In the genomic region with DNA sequence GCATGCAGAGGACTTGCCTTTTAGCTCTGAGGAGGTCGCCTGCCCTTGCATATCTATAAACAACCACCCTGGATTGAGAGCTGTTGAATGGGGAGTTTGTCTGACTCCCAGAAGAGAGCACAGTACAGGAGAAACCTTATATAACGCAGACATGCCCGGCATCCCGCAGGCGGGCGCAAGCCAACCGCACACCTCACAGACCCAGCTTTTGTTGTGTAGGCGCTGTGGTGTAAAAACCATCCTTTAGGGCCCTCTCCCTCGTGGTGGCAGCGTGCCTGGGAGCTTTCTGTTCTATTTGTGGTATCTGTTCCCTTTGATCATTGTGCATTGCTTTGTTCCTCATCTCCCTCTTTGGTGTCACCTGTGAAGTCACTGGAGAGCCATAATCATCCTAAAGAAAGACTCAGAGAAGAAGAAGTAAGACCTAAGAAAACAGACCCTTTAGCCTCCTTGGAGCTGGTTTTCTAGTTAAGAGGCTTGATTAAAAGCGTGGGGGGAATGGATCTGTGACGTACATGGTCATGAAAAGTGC, we compare ENCODE assay signal across 9 cellular contexts.
A peak's percentile ranks its signal among the peaks of the same experiment; 100 is the strongest.
DNase-seq lines count a peak whose midpoint lies in the region; ATAC-seq lines count a peak whose summit lies in the region.
"Had no signal": no experiment of that assay in that cellular context is flagged by ENCODE, and none has a peak within 500 bp of the region (broad histone marks: within the 10 kb centered on the region; RNA-seq: fewer than 3 reads in every experiment).

No MANE protein-coding gene starts in this region.

- peak; percentile 29 for DNase-seq in MV-4-11 (lab: John Stamatoyannopoulos, UW)
- peak; percentile 59 to 70 for DNase-seq in activated CD4-positive, alpha-beta T cell treated with anti-CD3 and anti-CD28 coated beads, Interleukin-2, amount 50 U/mL, for 48 hours
- peak; percentile 7 for DNase-seq in effector CD8-positive, alpha-beta T cell (lab: John Stamatoyannopoulos, UW)
- peak; percentile 41 to 50 for DNase-seq in stimulated activated CD8-positive, alpha-beta memory T cell treated with anti-CD3 and anti-CD28 coated beads, Interleukin-15, amount 100 ng/mL, for 48 hours (ENCODE audit: low read depth in 2 of 2)
- DNase-seq in NCI-H187 (lab: John Stamatoyannopoulos, UW), result no peak
- DNase-seq in COLO668 (lab: John Stamatoyannopoulos, UW; ENCODE audit: unreplicated experiment), result no peak
- DNase-seq: NCI-H1417 treated with DMSO at 0.1 percent for 48 hours had no signal

- no peak for ATAC-seq in HG02840 (IDR thresholded peaks at IDR 0.05; ENCODE audit: low FRiP score, unreplicated experiment)
- ATAC-seq in GM19463 (IDR thresholded peaks at IDR 0.05; ENCODE audit: unreplicated experiment), result no peak

Comparison
In these comparisons a context has a peak if more than half of its experiments do, and no peak if none do; other contexts are left out.
1. DNase-seq: peak in MV-4-11 (single experiment), activated CD4-positive, alpha-beta T cell treated with anti-CD3 and anti-CD28 coated beads, Interleukin-2, amount 50 U/mL, for 48 hours (2 of 2), effector CD8-positive, alpha-beta T cell (single experiment) and stimulated activated CD8-positive, alpha-beta memory T cell treated with anti-CD3 and anti-CD28 coated beads, Interleukin-15, amount 100 ng/mL, for 48 hours (2 of 2); none in NCI-H187 (0 of 2) and COLO668 (single experiment).